Comparison of ENCODE assay signal across 1 cellular context in genomic region chr6:169803816-169804340, GRCh38.
TF ChIP-seq lines count a peak whose summit lies in the region.

No MANE protein-coding gene starts in this region.

TF ChIP-seq in GM12878, 131 proteins besides CTCF, POLR2A, EP300 and RAD21:
- TF ChIP-seq GABPA (IDR thresholded peaks at IDR 0.05; ENCODE audit: low read depth): no peak
- TF ChIP-seq YBX1 (IDR thresholded peaks at IDR 0.05): no peak
- TF ChIP-seq, protein P1, sequence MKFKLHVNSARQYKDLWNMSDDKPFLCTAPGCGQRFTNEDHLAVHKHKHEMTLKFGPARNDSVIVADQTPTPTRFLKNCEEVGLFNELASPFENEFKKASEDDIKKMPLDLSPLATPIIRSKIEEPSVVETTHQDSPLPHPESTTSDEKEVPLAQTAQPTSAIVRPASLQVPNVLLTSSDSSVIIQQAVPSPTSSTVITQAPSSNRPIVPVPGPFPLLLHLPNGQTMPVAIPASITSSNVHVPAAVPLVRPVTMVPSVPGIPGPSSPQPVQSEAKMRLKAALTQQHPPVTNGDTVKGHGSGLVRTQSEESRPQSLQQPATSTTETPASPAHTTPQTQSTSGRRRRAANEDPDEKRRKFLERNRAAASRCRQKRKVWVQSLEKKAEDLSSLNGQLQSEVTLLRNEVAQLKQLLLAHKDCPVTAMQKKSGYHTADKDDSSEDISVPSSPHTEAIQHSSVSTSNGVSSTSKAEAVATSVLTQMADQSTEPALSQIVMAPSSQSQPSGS (IDR thresholded peaks at IDR 0.05; ENCODE audit: low read length): no peak
- no peak for TF ChIP-seq CBX5 (IDR thresholded peaks at IDR 0.05; ENCODE audit: low read depth)
